Comparison of ENCODE assay signal across 2 cellular contexts in the genomic region with DNA sequence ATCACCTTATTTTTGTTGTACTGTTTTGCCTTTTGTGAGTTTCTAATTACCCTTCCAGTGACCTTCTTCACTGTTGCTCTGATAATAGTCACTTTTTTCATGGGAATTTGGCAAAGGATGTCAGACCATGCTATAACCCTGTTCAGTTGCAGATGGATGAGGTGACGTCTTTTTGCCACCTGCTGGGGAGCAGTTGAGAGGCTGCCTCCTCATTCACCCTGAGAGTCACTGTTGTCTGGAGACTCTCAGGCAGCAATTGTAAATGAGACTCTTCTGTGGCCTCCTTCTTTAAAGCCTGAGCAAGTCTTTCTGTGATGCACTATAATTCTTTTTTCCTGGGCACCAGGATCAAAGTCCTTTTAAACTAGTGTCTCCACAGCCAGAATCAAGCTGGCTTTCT.
TF ChIP-seq lines count a peak whose summit lies in the region.

No MANE protein-coding gene starts in this region.

TF ChIP-seq in HCT116, 20 proteins besides CTCF, POLR2A, EP300 and RAD21 (continued from another document):
- TF ChIP-seq, protein P1, sequence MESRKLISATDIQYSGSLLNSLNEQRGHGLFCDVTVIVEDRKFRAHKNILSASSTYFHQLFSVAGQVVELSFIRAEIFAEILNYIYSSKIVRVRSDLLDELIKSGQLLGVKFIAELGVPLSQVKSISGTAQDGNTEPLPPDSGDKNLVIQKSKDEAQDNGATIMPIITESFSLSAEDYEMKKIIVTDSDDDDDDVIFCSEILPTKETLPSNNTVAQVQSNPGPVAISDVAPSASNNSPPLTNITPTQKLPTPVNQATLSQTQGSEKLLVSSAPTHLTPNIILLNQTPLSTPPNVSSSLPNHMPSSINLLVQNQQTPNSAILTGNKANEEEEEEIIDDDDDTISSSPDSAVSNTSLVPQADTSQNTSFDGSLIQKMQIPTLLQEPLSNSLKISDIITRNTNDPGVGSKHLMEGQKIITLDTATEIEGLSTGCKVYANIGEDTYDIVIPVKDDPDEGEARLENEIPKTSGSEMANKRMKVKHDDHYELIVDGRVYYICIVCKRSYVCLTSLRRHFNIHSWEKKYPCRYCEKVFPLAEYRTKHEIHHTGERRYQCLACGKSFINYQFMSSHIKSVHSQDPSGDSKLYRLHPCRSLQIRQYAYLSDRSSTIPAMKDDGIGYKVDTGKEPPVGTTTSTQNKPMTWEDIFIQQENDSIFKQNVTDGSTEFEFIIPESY (IDR thresholded peaks at IDR 0.05; ENCODE audit: extremely low read depth, insufficient replicate concordance, low read length), result no peak
- no peak for TF ChIP-seq YY1 (IDR thresholded peaks at IDR 0.05; ENCODE audit: extremely low read depth, insufficient replicate concordance, low read depth, low read length)
- no peak for TF ChIP-seq SRF (IDR thresholded peaks at IDR 0.05; ENCODE audit: low read depth)
- no peak for TF ChIP-seq JUND (IDR thresholded peaks at IDR 0.05)
- TF ChIP-seq CEBPB (IDR thresholded peaks at IDR 0.05; ENCODE audit: low read depth), result no peak
- no peak for TF ChIP-seq SIN3A (IDR thresholded peaks at IDR 0.05; ENCODE audit: low read depth)
TF ChIP-seq in HCT116: peak in this region for 0.

TF ChIP-seq in K562, 482 proteins besides CTCF, POLR2A, EP300 and RAD21 (continued from another document):
- TF ChIP-seq ELF1 (tag; IDR thresholded peaks at IDR 0.05) (no peak), POLR2AphosphoS2 (IDR thresholded peaks at IDR 0.05; ENCODE audit: low read length) (no peak), NR4A1 (CRISPR knock-in tag; IDR thresholded peaks at IDR 0.05) (no peak), NR4A1 (tag; IDR thresholded peaks at IDR 0.05) (no peak), CXXC5 (CRISPR knock-in tag; IDR thresholded peaks at IDR 0.05) (no peak), C11orf30 (IDR thresholded peaks at IDR 0.05; ENCODE audit: low read depth) (no peak), GTF2F1 (IDR thresholded peaks at IDR 0.05; ENCODE audit: low read depth, low read length) (no peak), ZNF79 (CRISPR knock-in tag; IDR thresholded peaks at IDR 0.05; ENCODE audit: low read depth) (no peak), NFATC3 (IDR thresholded peaks at IDR 0.05) (no peak), BCL6 (CRISPR knock-in tag; IDR thresholded peaks at IDR 0.05) (no peak), RB1 (IDR thresholded peaks at IDR 0.05; ENCODE audit: low read depth) (no peak)
- TF ChIP-seq, protein P2, sequence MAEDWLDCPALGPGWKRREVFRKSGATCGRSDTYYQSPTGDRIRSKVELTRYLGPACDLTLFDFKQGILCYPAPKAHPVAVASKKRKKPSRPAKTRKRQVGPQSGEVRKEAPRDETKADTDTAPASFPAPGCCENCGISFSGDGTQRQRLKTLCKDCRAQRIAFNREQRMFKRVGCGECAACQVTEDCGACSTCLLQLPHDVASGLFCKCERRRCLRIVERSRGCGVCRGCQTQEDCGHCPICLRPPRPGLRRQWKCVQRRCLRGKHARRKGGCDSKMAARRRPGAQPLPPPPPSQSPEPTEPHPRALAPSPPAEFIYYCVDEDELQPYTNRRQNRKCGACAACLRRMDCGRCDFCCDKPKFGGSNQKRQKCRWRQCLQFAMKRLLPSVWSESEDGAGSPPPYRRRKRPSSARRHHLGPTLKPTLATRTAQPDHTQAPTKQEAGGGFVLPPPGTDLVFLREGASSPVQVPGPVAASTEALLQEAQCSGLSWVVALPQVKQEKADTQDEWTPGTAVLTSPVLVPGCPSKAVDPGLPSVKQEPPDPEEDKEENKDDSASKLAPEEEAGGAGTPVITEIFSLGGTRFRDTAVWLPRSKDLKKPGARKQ (CRISPR knock-in tag; IDR thresholded peaks at IDR 0.05), result no peak
- TF ChIP-seq, protein P3, sequence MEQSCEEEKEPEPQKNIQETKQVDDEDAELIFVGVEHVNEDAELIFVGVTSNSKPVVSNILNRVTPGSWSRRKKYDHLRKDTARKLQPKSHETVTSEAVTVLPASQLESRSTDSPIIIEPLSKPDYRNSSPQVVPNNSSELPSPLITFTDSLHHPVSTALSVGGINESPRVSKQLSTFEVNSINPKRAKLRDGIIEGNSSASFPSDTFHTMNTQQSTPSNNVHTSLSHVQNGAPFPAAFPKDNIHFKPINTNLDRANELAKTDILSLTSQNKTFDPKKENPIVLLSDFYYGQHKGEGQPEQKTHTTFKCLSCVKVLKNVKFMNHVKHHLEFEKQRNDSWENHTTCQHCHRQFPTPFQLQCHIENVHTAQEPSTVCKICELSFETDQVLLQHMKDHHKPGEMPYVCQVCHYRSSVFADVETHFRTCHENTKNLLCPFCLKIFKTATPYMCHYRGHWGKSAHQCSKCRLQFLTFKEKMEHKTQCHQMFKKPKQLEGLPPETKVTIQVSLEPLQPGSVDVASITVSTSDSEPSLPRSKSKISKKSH (CRISPR knock-in tag; IDR thresholded peaks at IDR 0.05), result no peak
- TF ChIP-seq, protein P4, sequence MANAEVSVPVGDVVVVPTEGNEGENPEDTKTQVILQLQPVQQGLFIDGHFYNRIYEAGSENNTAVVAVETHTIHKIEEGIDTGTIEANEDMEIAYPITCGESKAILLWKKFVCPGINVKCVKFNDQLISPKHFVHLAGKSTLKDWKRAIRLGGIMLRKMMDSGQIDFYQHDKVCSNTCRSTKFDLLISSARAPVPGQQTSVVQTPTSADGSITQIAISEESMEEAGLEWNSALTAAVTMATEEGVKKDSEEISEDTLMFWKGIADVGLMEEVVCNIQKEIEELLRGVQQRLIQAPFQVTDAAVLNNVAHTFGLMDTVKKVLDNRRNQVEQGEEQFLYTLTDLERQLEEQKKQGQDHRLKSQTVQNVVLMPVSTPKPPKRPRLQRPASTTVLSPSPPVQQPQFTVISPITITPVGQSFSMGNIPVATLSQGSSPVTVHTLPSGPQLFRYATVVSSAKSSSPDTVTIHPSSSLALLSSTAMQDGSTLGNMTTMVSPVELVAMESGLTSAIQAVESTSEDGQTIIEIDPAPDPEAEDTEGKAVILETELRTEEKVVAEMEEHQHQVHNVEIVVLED (CRISPR knock-in tag; IDR thresholded peaks at IDR 0.05), result no peak
TF ChIP-seq in K562: peak in this region for 0.
